ENCODE assay signal across 1 cellular context in the genomic region with DNA sequence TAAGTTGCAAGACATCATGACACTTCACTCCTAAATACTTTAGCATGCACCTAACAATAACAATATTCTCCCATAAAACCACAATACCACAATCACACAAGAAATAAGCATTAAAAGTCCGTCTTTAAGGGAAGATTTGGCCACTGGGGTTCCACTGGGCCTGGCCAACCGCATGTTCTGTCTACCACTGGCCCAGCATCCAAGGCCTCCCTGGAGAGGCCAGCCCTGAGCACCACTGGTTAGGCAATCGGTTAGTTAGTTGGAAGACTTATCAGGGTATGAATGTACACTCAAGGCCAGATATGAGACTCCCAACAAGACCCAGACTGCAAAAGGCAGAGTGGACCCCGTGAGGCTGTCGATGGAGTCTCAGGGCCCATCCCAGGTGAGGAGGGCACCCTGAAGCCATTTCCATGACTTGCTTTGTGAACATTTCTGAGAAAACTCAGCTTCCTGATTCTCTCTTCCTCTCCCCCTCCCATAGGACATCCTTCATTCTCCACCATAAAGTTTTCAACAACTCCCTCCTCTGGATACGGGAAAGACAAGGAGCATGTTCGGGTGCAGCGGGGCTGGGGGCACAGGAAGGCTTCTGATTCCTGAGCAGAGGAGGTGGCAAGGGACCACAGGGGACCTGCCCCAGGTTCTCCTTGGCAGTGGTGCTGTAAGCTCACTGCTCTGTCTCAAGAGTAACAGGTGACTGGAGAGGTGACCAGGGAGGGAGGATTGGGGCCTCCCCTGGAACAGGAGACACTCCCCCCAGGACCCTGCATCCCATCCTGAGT.
TF ChIP-seq lines count a peak whose summit lies in the region.

No MANE protein-coding gene starts in this region.

TF ChIP-seq in HepG2, 621 proteins besides CTCF, POLR2A, EP300 and RAD21:
- no peak for TF ChIP-seq ZNF790 (CRISPR knock-in tag; IDR thresholded peaks at IDR 0.05; ENCODE audit: borderline replicate concordance)
- no peak for TF ChIP-seq DPF2 (CRISPR knock-in tag; IDR thresholded peaks at IDR 0.05; ENCODE audit: borderline replicate concordance, low read depth)
- TF ChIP-seq KMT2B (CRISPR knock-in tag; IDR thresholded peaks at IDR 0.05), result no peak
- no peak for TF ChIP-seq SRSF4 (IDR thresholded peaks at IDR 0.05; ENCODE audit: low read depth, low read length, poor library complexity, severe bottlenecking)
- TF ChIP-seq ZNF256 (CRISPR knock-in tag; conservative IDR thresholded peaks at IDR 0.05), result no peak
- TF ChIP-seq GTF2F1 (IDR thresholded peaks at IDR 0.05; ENCODE audit: low read length), result no peak
- TF ChIP-seq, protein P1, sequence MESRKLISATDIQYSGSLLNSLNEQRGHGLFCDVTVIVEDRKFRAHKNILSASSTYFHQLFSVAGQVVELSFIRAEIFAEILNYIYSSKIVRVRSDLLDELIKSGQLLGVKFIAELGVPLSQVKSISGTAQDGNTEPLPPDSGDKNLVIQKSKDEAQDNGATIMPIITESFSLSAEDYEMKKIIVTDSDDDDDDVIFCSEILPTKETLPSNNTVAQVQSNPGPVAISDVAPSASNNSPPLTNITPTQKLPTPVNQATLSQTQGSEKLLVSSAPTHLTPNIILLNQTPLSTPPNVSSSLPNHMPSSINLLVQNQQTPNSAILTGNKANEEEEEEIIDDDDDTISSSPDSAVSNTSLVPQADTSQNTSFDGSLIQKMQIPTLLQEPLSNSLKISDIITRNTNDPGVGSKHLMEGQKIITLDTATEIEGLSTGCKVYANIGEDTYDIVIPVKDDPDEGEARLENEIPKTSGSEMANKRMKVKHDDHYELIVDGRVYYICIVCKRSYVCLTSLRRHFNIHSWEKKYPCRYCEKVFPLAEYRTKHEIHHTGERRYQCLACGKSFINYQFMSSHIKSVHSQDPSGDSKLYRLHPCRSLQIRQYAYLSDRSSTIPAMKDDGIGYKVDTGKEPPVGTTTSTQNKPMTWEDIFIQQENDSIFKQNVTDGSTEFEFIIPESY (CRISPR knock-in tag; IDR thresholded peaks at IDR 0.05), result peak; percentile 72
- TF ChIP-seq ATF7 (IDR thresholded peaks at IDR 0.05), result no peak
- no peak for TF ChIP-seq ATF7 (CRISPR knock-in tag; IDR thresholded peaks at IDR 0.05)
